16 cellular contexts compared by ENCODE assay signal in the genomic region with DNA sequence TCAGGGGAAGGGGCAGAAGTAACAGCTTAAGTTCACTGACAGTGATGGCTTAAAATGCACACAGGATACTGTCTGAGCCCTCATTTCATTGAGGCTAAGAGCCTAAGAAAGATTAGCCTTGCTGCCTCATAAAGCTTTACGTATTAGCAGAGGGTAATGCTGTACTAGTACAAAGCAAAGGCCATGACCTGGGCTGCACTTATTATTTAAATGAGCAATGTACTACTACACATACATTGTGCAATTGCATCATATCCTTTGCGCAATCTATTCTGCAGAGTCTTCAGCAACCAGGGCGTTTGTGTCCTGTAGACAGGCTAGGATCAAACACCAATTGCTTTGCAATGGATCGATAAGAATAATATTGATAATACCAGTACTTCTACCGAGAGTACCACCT.
DNase-seq lines count a peak whose midpoint lies in the region; ATAC-seq and TF ChIP-seq lines count a peak whose summit lies in the region.
"Had no signal": no experiment of that assay in that cellular context is flagged by ENCODE, and none has a peak within 500 bp of the region (broad histone marks: within the 10 kb centered on the region; RNA-seq: fewer than 3 reads in every experiment).

No MANE protein-coding gene starts in this region.

- H3K27me3 ChIP-seq in upper lobe of right lung = no peaks in the 10 kb centered on the region

- H3K79me2 ChIP-seq in OCI-LY7 (ENCODE audit: insufficient read depth, low read depth, low read length) = no peaks in the 10 kb centered on the region

- H3K4me3 ChIP-seq in OCI-LY7 (ENCODE audit: low read depth, low read length, poor library complexity, severe bottlenecking) = no peak overlapping the region
- no peak overlapping the region for H3K4me3 ChIP-seq in epithelial cell of esophagus (ENCODE audit: low read length)
- H3K4me3 ChIP-seq in upper lobe of right lung = no peak overlapping the region

- H2AFZ ChIP-seq in OCI-LY7 (ENCODE audit: low read length) = no peak overlapping the region

- no peak overlapping the region for H3K27ac ChIP-seq in OCI-LY7 (ENCODE audit: low read depth, low read length, poor library complexity, severe bottlenecking)
- H3K27ac ChIP-seq in upper lobe of right lung = no peak overlapping the region

- no peaks in the 10 kb centered on the region for H3K9me3 Mint-ChIP-seq in activated T-cell treated with anti-CD3 and anti-CD28 coated beads, Interleukin-2, amount 50 U/mL, for 72 hours
- H3K9me3 Mint-ChIP-seq: activated naive CD4-positive, alpha-beta T cell treated with anti-CD3 and anti-CD28 coated beads, Interleukin-2, amount 50 U/mL, for 24 hours had no signal

- H3K36me3 ChIP-seq in OCI-LY7 (ENCODE audit: insufficient read depth, low read length) = no peaks in the 10 kb centered on the region
- no peaks in the 10 kb centered on the region for H3K36me3 ChIP-seq in upper lobe of right lung

- CTCF ChIA-PET in OCI-LY7 (lab: Charles Lee; ENCODE audit: unreplicated experiment) (no interaction called here), HEK293T (lab: Yijun Ruan, JAX) (no interaction called here)

- no peaks in the 10 kb centered on the region for H4K20me1 ChIP-seq in OCI-LY7 (ENCODE audit: insufficient read depth, low read length)

- TF ChIP-seq CTCF in OCI-LY7 (conservative IDR thresholded peaks at IDR 0.05; ENCODE audit: low read length) = no peak
- no peak for TF ChIP-seq CTCF in epithelial cell of esophagus (IDR thresholded peaks at IDR 0.05; ENCODE audit: insufficient read depth, low read depth, low read length, missing control alignments)
- no peak for TF ChIP-seq CTCF in upper lobe of right lung (IDR thresholded peaks at IDR 0.05)

- peak; percentile 24 to 57 for ATAC-seq in activated T-cell treated with anti-CD3 and anti-CD28 coated beads, Interleukin-2, amount 50 U/mL, for 72 hours (replicated peaks in 1 of 2)
- ATAC-seq in upper lobe of right lung = peak; percentile 56

- peaks cover 29% of the 10 kb centered on the region for H3K4me1 Mint-ChIP-seq in activated T-cell treated with anti-CD3 and anti-CD28 coated beads, Interleukin-2, amount 50 U/mL, for 72 hours (ENCODE audit: low read depth)

- no peaks in the 10 kb centered on the region for H3K36me3 Mint-ChIP-seq in activated T-cell treated with anti-CD3 and anti-CD28 coated beads, Interleukin-2, amount 50 U/mL, for 72 hours (ENCODE audit: insufficient read depth in 2 of 2)
- H3K36me3 Mint-ChIP-seq: activated naive CD4-positive, alpha-beta T cell treated with anti-CD3 and anti-CD28 coated beads, Interleukin-2, amount 50 U/mL, for 24 hours had no signal

- intact Hi-C loops in OCI-LY7 (cut with micrococcal nuclease; ENCODE audit: unreplicated experiment) (no loop called here), upper lobe of right lung (cut with DNase I) (no loop called here)

- H3K9me2 ChIP-seq in OCI-LY7 (ENCODE audit: insufficient read depth, low read length) = no peaks in the 10 kb centered on the region
- H3K9me2 ChIP-seq: SK-N-SH had no signal

- no peak overlapping the region for H3K27ac Mint-ChIP-seq in activated T-cell treated with anti-CD3 and anti-CD28 coated beads, Interleukin-2, amount 50 U/mL, for 72 hours
- H3K27ac Mint-ChIP-seq: activated naive CD4-positive, alpha-beta T cell treated with anti-CD3 and anti-CD28 coated beads, Interleukin-2, amount 50 U/mL, for 24 hours had no signal

- no peak overlapping the region for H3K4me3 Mint-ChIP-seq in activated T-cell treated with anti-CD3 and anti-CD28 coated beads, Interleukin-2, amount 50 U/mL, for 72 hours
- H3K4me3 Mint-ChIP-seq: activated naive CD4-positive, alpha-beta T cell treated with anti-CD3 and anti-CD28 coated beads, Interleukin-2, amount 50 U/mL, for 24 hours; IgD-negative memory B cell had no signal

- peak in 1 of 2 donors; percentile 2 for DNase-seq in activated T-cell treated with anti-CD3 and anti-CD28 coated beads, Interleukin-2, amount 50 U/mL, for 72 hours
- DNase-seq in activated T-cell treated with anti-CD3 and anti-CD28 coated beads for 4 hours (no peak), OCI-LY7 (ENCODE audit: low spot score) (peak; percentile 2), epithelial cell of esophagus (ENCODE audit: low read depth) (peak; percentile 94), upper lobe of right lung (no peak), HEK293T (ENCODE audit: extremely low spot score) (no peak), H4 (ENCODE audit: low spot score) (no peak)
- DNase-seq in stimulated activated CD4-positive, alpha-beta T cell treated with anti-CD3 and anti-CD28 coated beads, Interleukin-12 subunit alpha, Interleukin-12 subunit beta, amount 100 ng/mL, for 4 hours = no peak
- DNase-seq: ACHN; activated CD4-positive, alpha-beta T cell treated with anti-CD3 and anti-CD28 coated beads, Interleukin-2, amount 50 U/mL, for 1 hour; dermis blood vessel endothelial cell; DMS79; SK-N-SH; stimulated activated naive CD4-positive, alpha-beta T cell treated with Interleukin-2 at 50 U/mL for 16 hours had no signal

- no peaks in the 10 kb centered on the region for H3K9me3 ChIP-seq in OCI-LY7 (ENCODE audit: low read length)
- H3K9me3 ChIP-seq in upper lobe of right lung = no peaks in the 10 kb centered on the region
- H3K9me3 ChIP-seq: SK-N-SH had no signal

- H3K4me1 ChIP-seq in OCI-LY7 (ENCODE audit: insufficient read depth, low read length, poor library complexity, severe bottlenecking) (peaks cover 22% of the 10 kb centered on the region), upper lobe of right lung (no peaks in the 10 kb centered on the region)

- BruUV-seq in OCI-LY7 (replicated peaks; lab: Mats Ljungman, UMichigan) = no TSS peak

- POLR2A ChIA-PET in OCI-LY7 (lab: Charles Lee) = interaction anchor here (0.8 kb wide), 1 partner anchor 89 kb away, joined by 4 read pairs; no protein-coding TSS in a partner anchor
- POLR2A ChIA-PET in HEK293T (lab: Yijun Ruan, JAX) = no interaction called here

- no peak overlapping the region for H3K4me2 ChIP-seq in OCI-LY7 (ENCODE audit: low read length)
- H3K4me2 ChIP-seq: SK-N-SH had no signal

- no peaks in the 10 kb centered on the region for H3K27me3 Mint-ChIP-seq in activated T-cell treated with anti-CD3 and anti-CD28 coated beads, Interleukin-2, amount 50 U/mL, for 72 hours (ENCODE audit: low read depth)
- H3K27me3 Mint-ChIP-seq: activated naive CD4-positive, alpha-beta T cell treated with anti-CD3 and anti-CD28 coated beads, Interleukin-2, amount 50 U/mL, for 24 hours; IgD-negative memory B cell had no signal

TF ChIP-seq in HEK293T, 16 proteins besides CTCF, POLR2A, EP300 and RAD21:
- TF ChIP-seq TARDBP (IDR thresholded peaks at IDR 0.05) = no peak
- TF ChIP-seq HDGF (IDR thresholded peaks at IDR 0.05; ENCODE audit: borderline replicate concordance) = no peak
- TF ChIP-seq CTBP1 (IDR thresholded peaks at IDR 0.05; ENCODE audit: borderline replicate concordance) = no peak
- no peak for TF ChIP-seq PKNOX1 (IDR thresholded peaks at IDR 0.05)
- TF ChIP-seq ARNT (IDR thresholded peaks at IDR 0.05) = no peak
- no peak for TF ChIP-seq SP1 (IDR thresholded peaks at IDR 0.05)
- TF ChIP-seq FOXM1 (IDR thresholded peaks at IDR 0.05; ENCODE audit: borderline replicate concordance) = no peak
- no peak for TF ChIP-seq L3MBTL2 (conservative IDR thresholded peaks at IDR 0.05)
- TF ChIP-seq FOXA1 (IDR thresholded peaks at IDR 0.05) = no peak
- TF ChIP-seq ELF4 (IDR thresholded peaks at IDR 0.05) = no peak
- TF ChIP-seq SUZ12 (IDR thresholded peaks at IDR 0.05) = no peak
- TF ChIP-seq NFRKB (IDR thresholded peaks at IDR 0.05) = no peak
- TF ChIP-seq ZNF384 (IDR thresholded peaks at IDR 0.05) = no peak
- TF ChIP-seq LEF1 (IDR thresholded peaks at IDR 0.05; ENCODE audit: borderline replicate concordance) = no peak
- TF ChIP-seq FOXK2 (IDR thresholded peaks at IDR 0.05) = no peak
- TF ChIP-seq BHLHE40 (IDR thresholded peaks at IDR 0.05; ENCODE audit: borderline replicate concordance) = no peak
TF ChIP-seq in HEK293T: peak in this region for 0.

Comparison
In these comparisons a context has a peak if more than half of its experiments do, and no peak if none do; other contexts are left out.
1. DNase-seq: peak in OCI-LY7 (single experiment) and epithelial cell of esophagus (single experiment); none in activated T-cell treated with anti-CD3 and anti-CD28 coated beads for 4 hours (single experiment), upper lobe of right lung (single experiment), HEK293T (single experiment), stimulated activated CD4-positive, alpha-beta T cell treated with anti-CD3 and anti-CD28 coated beads, Interleukin-12 subunit alpha, Interleukin-12 subunit beta, amount 100 ng/mL, for 4 hours (single experiment) and H4 (single experiment).